Comparison of ENCODE assay signal across 17 cellular contexts in the genomic region with DNA sequence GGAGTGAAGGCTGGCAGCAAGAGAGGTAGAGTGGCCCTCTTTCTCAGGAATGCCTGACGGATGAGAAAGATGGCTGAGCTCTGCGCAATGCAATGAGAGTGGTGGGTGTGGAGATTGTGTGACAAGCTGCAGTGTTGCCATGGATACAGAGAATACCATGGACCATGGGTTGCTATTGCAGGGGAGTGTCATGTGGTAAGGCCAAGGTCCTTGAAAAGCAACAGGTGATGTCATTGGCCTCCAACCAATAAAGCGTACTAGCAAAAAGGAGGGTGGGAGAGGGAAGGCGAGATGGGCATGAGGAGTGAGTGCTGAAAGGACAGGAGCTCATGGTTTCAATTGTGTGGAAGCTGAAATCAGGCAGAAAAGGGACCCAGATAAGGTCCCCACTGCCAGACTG. TPM values are rescaled to one million over a fixed set of nuclear protein-coding genes. Genes with fewer than 3 reads are reported as not detected.
DNase-seq lines count a peak whose midpoint lies in the region; ATAC-seq and TF ChIP-seq lines count a peak whose summit lies in the region.
"Had no signal": no experiment of that assay in that cellular context is flagged by ENCODE, and none has a peak within 500 bp of the region (broad histone marks: within the 10 kb centered on the region; RNA-seq: fewer than 3 reads in every experiment).

No MANE protein-coding gene starts in this region.

- ATAC-seq in omental fat pad (ENCODE audit: low FRiP score), result no peak
- ATAC-seq: GM12878, PC-3 had no signal

- DNase-seq in NCI-H1092 (lab: John Stamatoyannopoulos, UW) (peak; percentile 7), NCI-H1092 treated with DMSO at 0.1 percent for 48 hours (lab: John Stamatoyannopoulos, UW) (no peak), Ammon's horn (ENCODE audit: low spot score) (peak; percentile 33), NCI-H2196 (lab: John Stamatoyannopoulos, UW; ENCODE audit: unreplicated experiment) (peak; percentile 27), retina (no peak), prostate gland (ENCODE audit: low spot score) (no peak), omental fat pad (ENCODE audit: low spot score) (no peak)
- DNase-seq: 8988T, GDM1, KBM-7, NCI-H187 treated with DMSO at 0.1 percent for 48 hours, NCI-H69, PC-3, T-helper 2 cell had no signal

- H3K9me3 ChIP-seq in iPS-15b (ENCODE audit: control insufficient read depth, insufficient read depth, low read length) (no peaks in the 10 kb centered on the region), prostate gland (no peaks in the 10 kb centered on the region)

- H3K36me3 ChIP-seq in iPS-15b (ENCODE audit: control insufficient read depth, insufficient read depth, low read length), result no peaks in the 10 kb centered on the region
- no peaks in the 10 kb centered on the region for H3K36me3 ChIP-seq in prostate gland

- H3K4me3 ChIP-seq in iPS-15b (ENCODE audit: low read depth, low read length) (peak overlapping the region; percentile 20), prostate gland (no peak overlapping the region)
- H3K4me3 ChIP-seq: GM12878 had no signal

- intact Hi-C loops in prostate gland (cut with DNase I), result no loop called here

- no peak for TF ChIP-seq POLR2A in prostate gland (IDR thresholded peaks at IDR 0.05)

- TF ChIP-seq CTCF in prostate gland (IDR thresholded peaks at IDR 0.05), result no peak
- TF ChIP-seq CTCF in omental fat pad (IDR thresholded peaks at IDR 0.05), result no peak

- H3K27me3 ChIP-seq in iPS-15b (ENCODE audit: control insufficient read depth, insufficient read depth, low read length) (no peaks in the 10 kb centered on the region), prostate gland (replicated peaks; ENCODE audit: insufficient read depth) (no peaks in the 10 kb centered on the region)

- H3K4me1 ChIP-seq in iPS-15b (ENCODE audit: control insufficient read depth, insufficient read depth, low read length), result no peaks in the 10 kb centered on the region
- no peaks in the 10 kb centered on the region for H3K4me1 ChIP-seq in prostate gland (replicated peaks)

- no peak overlapping the region for H3K9ac ChIP-seq in iPS-15b (ENCODE audit: low read depth, low read length)

- no peak overlapping the region for H3K27ac ChIP-seq in prostate gland
- H3K27ac ChIP-seq: RWPE1 had no signal

- WGBS in prostate gland, result 68% methylated on average over 4 of the region's 4 CpGs

RNA-seq across cellular contexts. Expression of a gene that starts 1.8 kb away (rescaled TPM):
- total RNA-seq in prostate gland, result 1 to 10 TPM in 1 of 2 donors, not detected in 1; 6.5 TPM
- total RNA-seq in omental fat pad, result not detected
- total RNA-seq: GM12878, PC-3 had no signal

Comparison
In these comparisons a context has a peak if more than half of its experiments do, and no peak if none do; other contexts are left out.
1. DNase-seq: peak in NCI-H1092 (single experiment), Ammon's horn (single experiment) and NCI-H2196 (single experiment); none in NCI-H1092 treated with DMSO at 0.1 percent for 48 hours (single experiment), retina (single experiment), prostate gland (single experiment) and omental fat pad (single experiment).